ENCODE assay signal across 8 cellular contexts in genomic region chr19:29672319-29672932, GRCh38. TPM values are rescaled to one million over a fixed set of nuclear protein-coding genes. Genes with fewer than 3 reads are reported as not detected.
DNase-seq lines count a peak whose midpoint lies in the region; ATAC-seq lines count a peak whose summit lies in the region.

No MANE protein-coding gene starts in this region.

- peaks cover 91% of the 10 kb centered on the region for H3K4me1 Mint-ChIP-seq in stimulated activated naive CD8-positive, alpha-beta T cell treated with anti-CD3 and anti-CD28 coated beads, Interleukin-15, Interleukin-2, amounts not matched to agents 100 ng/mL and 50 ng/mL, for 24 hours (ENCODE audit: low read depth)
- peaks cover 89% of the 10 kb centered on the region for H3K4me1 Mint-ChIP-seq in activated naive CD8-positive, alpha-beta T cell (ENCODE audit: low read depth)
- peaks cover 36 to 95% (median 88%) of the 10 kb centered on the region in 4 donors for H3K4me1 Mint-ChIP-seq in naive thymus-derived CD8-positive, alpha-beta T cell

- H3K4me3 Mint-ChIP-seq in stimulated activated naive CD8-positive, alpha-beta T cell treated with anti-CD3 and anti-CD28 coated beads, Interleukin-15, Interleukin-2, amounts not matched to agents 100 ng/mL and 50 ng/mL, for 24 hours = peak overlapping the region; percentile 76
- peak overlapping the region; percentile 80 for H3K4me3 Mint-ChIP-seq in activated naive CD8-positive, alpha-beta T cell
- peak overlapping the region; percentile 63 to 94 (median 84) for H3K4me3 Mint-ChIP-seq in naive thymus-derived CD8-positive, alpha-beta T cell

- no peak for ATAC-seq in stimulated activated naive CD8-positive, alpha-beta T cell treated with anti-CD3 and anti-CD28 coated beads, Interleukin-15, Interleukin-2, amounts not matched to agents 100 U/mL and 50 U/mL, for 24 hours
- no peak for ATAC-seq in naive thymus-derived CD8-positive, alpha-beta T cell
- no peak for ATAC-seq in GM21528 (IDR thresholded peaks at IDR 0.05; ENCODE audit: low FRiP score, unreplicated experiment)
- ATAC-seq in HG03378 (IDR thresholded peaks at IDR 0.05; ENCODE audit: unreplicated experiment) = no peak

- peaks cover 46% of the 10 kb centered on the region for H3K36me3 Mint-ChIP-seq in stimulated activated naive CD8-positive, alpha-beta T cell treated with anti-CD3 and anti-CD28 coated beads, Interleukin-15, Interleukin-2, amounts not matched to agents 100 ng/mL and 50 ng/mL, for 24 hours (ENCODE audit: low read depth)
- peaks cover 15% of the 10 kb centered on the region for H3K36me3 Mint-ChIP-seq in activated naive CD8-positive, alpha-beta T cell
- peaks cover 0 to 29% (median 3%) of the 10 kb centered on the region in 3 donors for H3K36me3 Mint-ChIP-seq in naive thymus-derived CD8-positive, alpha-beta T cell

- POLR2A ChIA-PET in naive thymus-derived CD8-positive, alpha-beta T cell (lab: Charles Lee) = interaction anchor here (0.9 to 12.5 kb wide), 10 partner anchors 9 to 269 kb away, joined by 3 to 111 read pairs (median 14); partner anchors contain the start of genes C19orf12, POP4 and URI1

- H3K9me3 Mint-ChIP-seq in stimulated activated naive CD8-positive, alpha-beta T cell treated with anti-CD3 and anti-CD28 coated beads, Interleukin-15, Interleukin-2, amounts not matched to agents 100 ng/mL and 50 ng/mL, for 24 hours = no peaks in the 10 kb centered on the region
- H3K9me3 Mint-ChIP-seq in activated naive CD8-positive, alpha-beta T cell (ENCODE audit: low read depth) = peaks cover 3% of the 10 kb centered on the region
- no peaks in the 10 kb centered on the region for H3K9me3 Mint-ChIP-seq in naive thymus-derived CD8-positive, alpha-beta T cell

- no peaks in the 10 kb centered on the region for H3K27me3 Mint-ChIP-seq in stimulated activated naive CD8-positive, alpha-beta T cell treated with anti-CD3 and anti-CD28 coated beads, Interleukin-15, Interleukin-2, amounts not matched to agents 100 ng/mL and 50 ng/mL, for 24 hours
- H3K27me3 Mint-ChIP-seq in activated naive CD8-positive, alpha-beta T cell = no peaks in the 10 kb centered on the region
- H3K27me3 Mint-ChIP-seq in naive thymus-derived CD8-positive, alpha-beta T cell = no peaks in the 10 kb centered on the region

- peak overlapping the region; percentile 93 for H3K27ac Mint-ChIP-seq in stimulated activated naive CD8-positive, alpha-beta T cell treated with anti-CD3 and anti-CD28 coated beads, Interleukin-15, Interleukin-2, amounts not matched to agents 100 ng/mL and 50 ng/mL, for 24 hours
- H3K27ac Mint-ChIP-seq in activated naive CD8-positive, alpha-beta T cell = peak overlapping the region; percentile 98
- peak overlapping the region; percentile 90 to 99 (median 98) for H3K27ac Mint-ChIP-seq in naive thymus-derived CD8-positive, alpha-beta T cell

- no peak for DNase-seq in stimulated activated naive CD8-positive, alpha-beta T cell treated with anti-CD3 and anti-CD28 coated beads, Interleukin-15, Interleukin-2, amounts not matched to agents 100 U/mL and 50 U/mL, for 24 hours
- peak in 3 of 10 donors; percentile 28 to 48 (median 33) for DNase-seq in naive thymus-derived CD8-positive, alpha-beta T cell
- DNase-seq in NCI-H2227 treated with DMSO at 0.1 percent for 48 hours (lab: John Stamatoyannopoulos, UW) (no peak), HPDE6-E6E7 (ENCODE audit: extremely low spot score) (no peak)

RNA-seq across cellular contexts. Expression of gene PLEKHF1, which starts 7.2 kb away (rescaled TPM):
- total RNA-seq in naive thymus-derived CD8-positive, alpha-beta T cell = 10 to 100 TPM; 18.0 to 19.8 TPM
- polyA plus RNA-seq in naive thymus-derived CD8-positive, alpha-beta T cell = 10 to 100 TPM in 2 of 3 donors, 1 to 10 TPM in 1; 3.8 to 19.7 (median 15.5) TPM

RNA-seq across cellular contexts. Expression of gene C19orf12, which starts 42.6 kb away (rescaled TPM):
- 10 to 100 TPM; 23.2 to 23.8 TPM for total RNA-seq in naive thymus-derived CD8-positive, alpha-beta T cell
- 10 to 100 TPM; 16.7 to 32.3 (median 19.8) TPM for polyA plus RNA-seq in naive thymus-derived CD8-positive, alpha-beta T cell
